23 cellular contexts compared by ENCODE assay signal in genomic region chrX:144840616-144841015, GRCh38.
"Had no signal": no experiment of that assay in that cellular context is flagged by ENCODE, and none has a peak within 500 bp of the region (broad histone marks: within the 10 kb centered on the region; RNA-seq: fewer than 3 reads in every experiment).

No MANE protein-coding gene starts in this region.

- DNase-seq: activated CD4-positive, alpha-beta memory T cell treated with anti-CD3 and anti-CD28 coated beads for 36 hours; activated CD4-positive, alpha-beta T cell treated with anti-CD3 and anti-CD28 coated beads, Interleukin-2, amount 10 ng/mL, durations not matched to agents 7 days and 5 days; activated CD4-positive, CD25-positive, alpha-beta regulatory T cell; activated CD8-positive, alpha-beta memory T cell treated with anti-CD3 and anti-CD28 coated beads for 24 hours; activated effector memory CD4-positive, alpha-beta T cell treated with anti-CD3 and anti-CD28 coated beads, Interleukin-2, amount 50 U/mL, for 16 hours; activated naive CD4-positive, alpha-beta T cell treated with Interleukin-2 at 50 U/mL for 16 hours; activated T-cell treated with anti-CD3 and anti-CD28 coated beads, Interleukin-2, amount 50 U/mL, for 4 hours; amygdala; brain microvascular endothelial cell; KG1; NCI-H1092; NCI-H1930; NCI-H2171; NCI-H2227 treated with DMSO at 0.1 percent for 48 hours; NCI-H446 treated with DMSO at 0.1 percent for 48 hours; NCI-H524 treated with DMSO at 0.1 percent for 48 hours; NCI-H748 treated with DMSO at 0.1 percent for 48 hours; RPMI8226; SK-N-SH; T-helper 1 cell had no signal

- H3K4me2 ChIP-seq: SK-N-SH had no signal

- H3K9ac ChIP-seq: SK-N-SH had no signal

- H3K36me3 ChIP-seq: brain microvascular endothelial cell had no signal

- H3K4me1 Mint-ChIP-seq: activated CD4-positive, alpha-beta T cell treated with anti-CD3 and anti-CD28 coated beads, Interleukin-2, amount 10 ng/mL, durations not matched to agents 7 days and 5 days had no signal

- H3K27me3 ChIP-seq: brain microvascular endothelial cell had no signal

- H3K27ac ChIP-seq: brain microvascular endothelial cell, VCaP had no signal

- ATAC-seq: activated T-cell treated with anti-CD3 and anti-CD28 coated beads, Interleukin-2, amount 50 U/mL, for 4 hours; Right ventricle myocardium inferior had no signal

- H3K4me3 Mint-ChIP-seq: activated CD4-positive, alpha-beta memory T cell treated with anti-CD3 and anti-CD28 coated beads for 36 hours; activated CD4-positive, alpha-beta T cell treated with anti-CD3 and anti-CD28 coated beads, Interleukin-2, amount 10 ng/mL, durations not matched to agents 7 days and 5 days; activated naive CD8-positive, alpha-beta T cell; activated T-cell treated with anti-CD3 and anti-CD28 coated beads, Interleukin-2, amount 50 U/mL, for 4 hours had no signal

- H3K27ac Mint-ChIP-seq: activated CD4-positive, alpha-beta memory T cell treated with anti-CD3 and anti-CD28 coated beads for 36 hours; activated CD4-positive, alpha-beta T cell treated with anti-CD3 and anti-CD28 coated beads, Interleukin-2, amount 10 ng/mL, durations not matched to agents 7 days and 5 days; activated naive CD8-positive, alpha-beta T cell had no signal

- H3K9me3 ChIP-seq: SK-N-SH had no signal

- H3K9me2 ChIP-seq: SK-N-SH had no signal

- H3K27me3 Mint-ChIP-seq: activated CD4-positive, alpha-beta memory T cell treated with anti-CD3 and anti-CD28 coated beads for 36 hours; activated CD4-positive, alpha-beta T cell treated with anti-CD3 and anti-CD28 coated beads, Interleukin-2, amount 10 ng/mL, durations not matched to agents 7 days and 5 days; activated naive CD8-positive, alpha-beta T cell had no signal

- H3K36me3 Mint-ChIP-seq: activated CD4-positive, alpha-beta memory T cell treated with anti-CD3 and anti-CD28 coated beads for 36 hours; activated naive CD8-positive, alpha-beta T cell had no signal
